8 cellular contexts compared by ENCODE assay signal in genomic region chr16:77273-77806, GRCh38. TPM values are rescaled to one million over a fixed set of nuclear protein-coding genes. Genes with fewer than 3 reads are reported as not detected.
DNase-seq lines count a peak whose midpoint lies in the region; ATAC-seq and TF ChIP-seq lines count a peak whose summit lies in the region.

No MANE protein-coding gene starts in this region.

- TF ChIP-seq CTCF in C4-2B (conservative IDR thresholded peaks at IDR 0.05), result no peak
- TF ChIP-seq CTCF in lower leg skin (IDR thresholded peaks at IDR 0.05), result no peak
- no peak for TF ChIP-seq CTCF in stomach (IDR thresholded peaks at IDR 0.05)

- WGBS in lower leg skin, 2 donors, result 9 to 49% methylated on average over 2 to 12 of the region's 31 CpGs
- WGBS in stomach, 5 donors, result 3 to 13% (median 12%) methylated on average over 6 to 31 of the region's 31 CpGs

- H3K27ac Mint-ChIP-seq in T-helper 17 cell, result no peak overlapping the region
- peak overlapping the region; percentile 62 for H3K27ac Mint-ChIP-seq in dendritic cell treated with granulocyte-macrophage colony-stimulating factor and Interleukin-4, amounts not matched to agents 40 ng/mL and 50 ng/mL, for 4 days

- H3K27me3 ChIP-seq in stomach, result peaks cover 0 to 13% (median 0%) of the 10 kb centered on the region in 3 donors

- no peak for TF ChIP-seq EP300 in stomach (IDR thresholded peaks at IDR 0.05)

- ATAC-seq in GM18909 (IDR thresholded peaks at IDR 0.05; ENCODE audit: poor library complexity, unreplicated experiment), result peak; percentile 32
- ATAC-seq in HG03280 (IDR thresholded peaks at IDR 0.05; ENCODE audit: unreplicated experiment), result peak; percentile 24
- ATAC-seq in T-helper 17 cell, result peak; percentile 14

- peaks cover 19% of the 10 kb centered on the region for H3K27me3 Mint-ChIP-seq in T-helper 17 cell
- H3K27me3 Mint-ChIP-seq in dendritic cell treated with granulocyte-macrophage colony-stimulating factor and Interleukin-4, amounts not matched to agents 40 ng/mL and 50 ng/mL, for 4 days, result peaks cover 34% of the 10 kb centered on the region

- intact Hi-C loops in dendritic cell treated with granulocyte-macrophage colony-stimulating factor and Interleukin-4, amounts not matched to agents 40 ng/mL and 50 ng/mL, for 4 days (cut with micrococcal nuclease), result no loop called here
- intact Hi-C loops in lower leg skin (cut with DNase I; ENCODE audit: low total_unique reads) (no loop called here), stomach (cut with DNase I; ENCODE audit: low total_unique reads) (no loop called here)

- DNase-seq in T-helper 17 cell (no peak), lower leg skin (ENCODE audit: low spot score in 2 of 2) (peak in 1 of 2 donors; percentile 95), stomach (peak; percentile 39), COR-L47 (lab: John Stamatoyannopoulos, UW) (no peak)

- peak overlapping the region; percentile 70 for H3K4me3 ChIP-seq in lower leg skin (ENCODE audit: low read depth, poor library complexity, severe bottlenecking)
- peak overlapping the region; percentile 70 to 91 (median 74) for H3K4me3 ChIP-seq in stomach

- no peaks in the 10 kb centered on the region for H3K9me3 Mint-ChIP-seq in dendritic cell treated with granulocyte-macrophage colony-stimulating factor and Interleukin-4, amounts not matched to agents 40 ng/mL and 50 ng/mL, for 4 days

- H3K4me3 Mint-ChIP-seq in T-helper 17 cell, result peak overlapping the region; percentile 89
- H3K4me3 Mint-ChIP-seq in dendritic cell treated with granulocyte-macrophage colony-stimulating factor and Interleukin-4, amounts not matched to agents 40 ng/mL and 50 ng/mL, for 4 days, result peak overlapping the region; percentile 81

- TF ChIP-seq POLR2A in lower leg skin (IDR thresholded peaks at IDR 0.05) (no peak), stomach (IDR thresholded peaks at IDR 0.05) (no peak)

- H3K36me3 Mint-ChIP-seq in T-helper 17 cell (ENCODE audit: low read depth), result peaks cover 3% of the 10 kb centered on the region
- peaks cover 34% of the 10 kb centered on the region for H3K36me3 Mint-ChIP-seq in dendritic cell treated with granulocyte-macrophage colony-stimulating factor and Interleukin-4, amounts not matched to agents 40 ng/mL and 50 ng/mL, for 4 days (ENCODE audit: low read depth)

- H3K9me3 ChIP-seq in T-helper 17 cell (ENCODE audit: control insufficient read depth, low read length, poor library complexity, severe bottlenecking), result no peaks in the 10 kb centered on the region
- no peaks in the 10 kb centered on the region for H3K9me3 ChIP-seq in stomach

- peaks cover 34 to 69% (median 65%) of the 10 kb centered on the region in 4 donors for H3K4me1 ChIP-seq in stomach

- H3K27ac ChIP-seq in C4-2B, result peak overlapping the region; percentile 85
- peak overlapping the region; percentile 87 to 96 (median 95) for H3K27ac ChIP-seq in stomach

- peaks cover 25% of the 10 kb centered on the region for H3K4me1 Mint-ChIP-seq in T-helper 17 cell
- H3K4me1 Mint-ChIP-seq in dendritic cell treated with granulocyte-macrophage colony-stimulating factor and Interleukin-4, amounts not matched to agents 40 ng/mL and 50 ng/mL, for 4 days (ENCODE audit: low read depth), result peaks cover 51% of the 10 kb centered on the region

- H3K36me3 ChIP-seq in stomach, result peaks cover 0 to 21% (median 19%) of the 10 kb centered on the region in 4 donors

RNA-seq across cellular contexts. Expression of gene MPG, which starts 0.7 kb away (rescaled TPM):
- total RNA-seq in T-helper 17 cell (10 to 100 TPM; 24.3 to 27.4 TPM), lower leg skin (10 to 100 TPM; 46.8 to 84.8 (median 61.0) TPM), stomach (100 to 1,000 TPM in 1 of 5 donors, 10 to 100 TPM in 4; 33.3 to 102 (median 76.2) TPM)
- polyA plus RNA-seq in stomach, result 100 to 1,000 TPM in 2 of 3 donors, 10 to 100 TPM in 1; 90.6 to 112 (median 112) TPM

RNA-seq across cellular contexts. Expression of gene RHBDF1, which starts 4.9 kb away (rescaled TPM):
- total RNA-seq in T-helper 17 cell (under 1 TPM in 1 of 2 donors, not detected in 1; 0.75 TPM), lower leg skin (10 to 100 TPM; 38.6 to 45.9 (median 43.6) TPM), stomach (100 to 1,000 TPM in 1 of 5 donors, 10 to 100 TPM in 4; 13.4 to 185 (median 30.4) TPM)
- 10 to 100 TPM; 10.2 to 38.3 (median 15.3) TPM for polyA plus RNA-seq in stomach

RNA-seq across cellular contexts. Expression of gene SNRNP25, which starts 23.7 kb away (rescaled TPM):
- total RNA-seq in T-helper 17 cell, result 1 to 10 TPM; 6.5 to 7.3 TPM
- total RNA-seq in lower leg skin, result 10 to 100 TPM in 3 of 4 donors, 1 to 10 TPM in 1; 6.3 to 12.0 (median 10.4) TPM
- 10 to 100 TPM in 3 of 5 donors, 1 to 10 TPM in 2; 2.3 to 22.9 (median 11.9) TPM for total RNA-seq in stomach
- polyA plus RNA-seq in stomach, result 10 to 100 TPM; 30.2 to 40.2 (median 34.4) TPM

RNA-seq across cellular contexts. Expression of gene POLR3K, which starts 23.9 kb away (rescaled TPM):
- total RNA-seq in T-helper 17 cell (10 to 100 TPM in 1 of 2 donors, 1 to 10 TPM in 1; 6.3 to 10.6 TPM), lower leg skin (1 to 10 TPM; 1.1 to 6.0 (median 3.0) TPM), stomach (1 to 10 TPM in 3 of 5 donors, not detected in 2; 2.2 to 5.5 (median 3.6) TPM)
- 10 to 100 TPM; 10.7 to 13.3 (median 10.9) TPM for polyA plus RNA-seq in stomach

Comparison
In these comparisons a context has a peak if more than half of its experiments do, and no peak if none do; other contexts are left out.
1. RNA of gene RHBDF1, which starts 4.9 kb away (total RNA-seq): 38.6 to 45.9 TPM in lower leg skin and 13.4 to 185 TPM in stomach; 0.75 TPM in T-helper 17 cell; every median in the first group is over 4 times any median in the second.
2. Peak in every context shown above with its lines, with median percentiles within 50 percentile points of each other: ATAC-seq.